In genomic region chr17:1222321-1222720, GRCh38 we compare ENCODE assay signal across 20 cellular contexts. TPM values are rescaled to one million over a fixed set of nuclear protein-coding genes. Genes with fewer than 3 reads are reported as not detected.
DNase-seq lines count a peak whose midpoint lies in the region; ATAC-seq and TF ChIP-seq lines count a peak whose summit lies in the region.
"Had no signal": no experiment of that assay in that cellular context is flagged by ENCODE, and none has a peak within 500 bp of the region (broad histone marks: within the 10 kb centered on the region; RNA-seq: fewer than 3 reads in every experiment).

No MANE protein-coding gene starts in this region.

- no peak overlapping the region for H2AFZ ChIP-seq in PC-9

- no peaks in the 10 kb centered on the region for H3K4me1 Mint-ChIP-seq in activated T-helper 17 cell treated with anti-CD3 and anti-CD28 coated beads, Interleukin-2, amount 50 U/mL, for 72 hours

- no peaks in the 10 kb centered on the region for H3K9me3 ChIP-seq in PC-9 (ENCODE audit: insufficient read depth, low read depth)
- H3K9me3 ChIP-seq: BLaER1, SJSA1 had no signal

- H3K4me1 ChIP-seq in PC-9 (replicated peaks; ENCODE audit: insufficient read depth): peaks cover 5% of the 10 kb centered on the region; the same call in 1 of the 2 replicates
- H3K4me1 ChIP-seq: SJSA1 had no signal

- no peaks in the 10 kb centered on the region for H3K9me3 Mint-ChIP-seq in activated T-helper 17 cell treated with anti-CD3 and anti-CD28 coated beads, Interleukin-2, amount 50 U/mL, for 72 hours
- H3K9me3 Mint-ChIP-seq: CD8-positive, alpha-beta T cell; IgD-negative memory B cell had no signal

- H3K4me2 ChIP-seq in PC-9: peak overlapping the region; percentile 5; the same call in 1 of the 2 replicates
- H3K4me2 ChIP-seq: BLaER1 had no signal

- H3K4me3 ChIP-seq in PC-9: no peak overlapping the region
- H3K4me3 ChIP-seq: BLaER1, SJSA1 had no signal

- H3K27me3 Mint-ChIP-seq in activated T-helper 17 cell treated with anti-CD3 and anti-CD28 coated beads, Interleukin-2, amount 50 U/mL, for 72 hours: no peaks in the 10 kb centered on the region
- H3K27me3 Mint-ChIP-seq: IgD-negative memory B cell had no signal

- no peak overlapping the region for H3K4me3 Mint-ChIP-seq in activated T-helper 17 cell treated with anti-CD3 and anti-CD28 coated beads, Interleukin-2, amount 50 U/mL, for 72 hours
- H3K4me3 Mint-ChIP-seq: CD8-positive, alpha-beta T cell; IgD-negative memory B cell had no signal

- CTCF ChIA-PET in PC-9 (lab: Charles Lee): no interaction called here

- no peaks in the 10 kb centered on the region for H4K20me1 ChIP-seq in PC-9 (ENCODE audit: insufficient read depth)

- H3K27ac ChIP-seq in PC-9 (peak overlapping the region; percentile 33; the same call in 1 of the 2 replicates), epithelial cell of prostate (no peak overlapping the region)
- H3K27ac ChIP-seq: BLaER1, SJSA1 had no signal

- intact Hi-C loops in PC-9 (cut with micrococcal nuclease; ENCODE audit: unreplicated experiment): no loop called here

- POLR2A ChIA-PET in PC-9 (lab: Charles Lee; ENCODE audit: unreplicated experiment): no interaction called here

- no peak overlapping the region for H3K27ac Mint-ChIP-seq in activated T-helper 17 cell treated with anti-CD3 and anti-CD28 coated beads, Interleukin-2, amount 50 U/mL, for 72 hours
- H3K27ac Mint-ChIP-seq: CD8-positive, alpha-beta T cell; IgD-negative memory B cell had no signal

- H3K36me3 ChIP-seq in PC-9 (ENCODE audit: low read depth): no peaks in the 10 kb centered on the region
- H3K36me3 ChIP-seq: SJSA1 had no signal

- H3K36me3 Mint-ChIP-seq in activated T-helper 17 cell treated with anti-CD3 and anti-CD28 coated beads, Interleukin-2, amount 50 U/mL, for 72 hours (ENCODE audit: low read depth): no peaks in the 10 kb centered on the region
- H3K36me3 Mint-ChIP-seq: CD8-positive, alpha-beta T cell had no signal

- ATAC-seq in activated T-helper 17 cell treated with anti-CD3 and anti-CD28 coated beads, Interleukin-2, amount 50 U/mL, for 72 hours (replicated peaks): no peak
- no peak for ATAC-seq in HG03469 (IDR thresholded peaks at IDR 0.05; ENCODE audit: unreplicated experiment)
- ATAC-seq: CD8-positive, alpha-beta T cell; HCT116 had no signal

- BruUV-seq in PC-9 (replicated peaks; lab: Mats Ljungman, UMichigan): no TSS peak

- no peaks in the 10 kb centered on the region for H3K9me2 ChIP-seq in PC-9 (ENCODE audit: insufficient read depth)

- H3F3A ChIP-seq in PC-9 (ENCODE audit: insufficient read depth, low read depth): peaks cover 23% of the 10 kb centered on the region; the same call in 1 of the 2 replicates

- no peaks in the 10 kb centered on the region for H3K79me2 ChIP-seq in PC-9 (ENCODE audit: low read depth)

- no peaks in the 10 kb centered on the region for H3K27me3 ChIP-seq in PC-9 (ENCODE audit: insufficient read depth, low read depth)

- peak; percentile 50 for DNase-seq in A172 (ENCODE audit: low spot score)
- DNase-seq in PC-9: peak in 1 of 2 experiments; percentile 94
- DNase-seq in epithelial cell of prostate (ENCODE audit: low read depth, low spot score): peak; percentile 45
- DNase-seq in kidney tubule cell (ENCODE audit: low spot score): peak; percentile 93
- DNase-seq in stimulated activated CD4-positive, alpha-beta T cell treated with anti-CD3 and anti-CD28 coated beads, Interleukin-4, amount 100 ng/mL, for 24 hours: no peak
- DNase-seq in NCI-H2081 (lab: John Stamatoyannopoulos, UW): no peak
- DNase-seq: Calu3; CD8-positive, alpha-beta T cell; GOT3; Karpas-422; NCI-H1105; NCI-H1694; NCI-H510A; NCI-H82 had no signal

- TF ChIP-seq CTCF in PC-9 (conservative IDR thresholded peaks at IDR 0.05): no peak

RNA-seq across cellular contexts. Expression of gene ABR, which starts 42.5 kb away (rescaled TPM):
- total RNA-seq in A172 (2014; rRNA removed; shearing (Covaris generic)): 44.7 and 66.9 TPM in 2 replicates
- 76.0 and 84.4 TPM in 2 replicates for total RNA-seq in PC-9 (2021)
- total RNA-seq in activated T-helper 17 cell treated with anti-CD3 and anti-CD28 coated beads, Interleukin-2, amount 50 U/mL, for 72 hours: 10 to 100 TPM; 71.4 to 87.2 TPM

RNA-seq across cellular contexts. Expression of gene BHLHA9, which starts 47.9 kb away (rescaled TPM):
- not detected in 2 replicates for total RNA-seq in A172 (2014; rRNA removed; shearing (Covaris generic))
- not detected in 2 replicates for total RNA-seq in PC-9 (2021)
- total RNA-seq in activated T-helper 17 cell treated with anti-CD3 and anti-CD28 coated beads, Interleukin-2, amount 50 U/mL, for 72 hours: not detected
- total RNA-seq: Calu3; CD8-positive, alpha-beta T cell; SJSA1 had no signal

RNA-seq across cellular contexts. Expression of gene TRARG1, which starts 57.1 kb away (rescaled TPM):
- not detected in 2 replicates for total RNA-seq in A172 (2014; rRNA removed; shearing (Covaris generic))
- total RNA-seq in PC-9 (2021): not detected in 2 replicates
- total RNA-seq in activated T-helper 17 cell treated with anti-CD3 and anti-CD28 coated beads, Interleukin-2, amount 50 U/mL, for 72 hours: under 1 TPM; 0.06 to 0.08 TPM
- total RNA-seq: Calu3; CD8-positive, alpha-beta T cell; SJSA1 had no signal

Comparison
In these comparisons a context has a peak if more than half of its experiments do, and no peak if none do; other contexts are left out.
1. DNase-seq: peak in A172 (single experiment), epithelial cell of prostate (single experiment) and kidney tubule cell (single experiment); none in stimulated activated CD4-positive, alpha-beta T cell treated with anti-CD3 and anti-CD28 coated beads, Interleukin-4, amount 100 ng/mL, for 24 hours (single experiment) and NCI-H2081 (0 of 2).